1 cellular context compared by ENCODE assay signal in genomic region chr9:128552153-128552743, GRCh38.
TF ChIP-seq lines count a peak whose summit lies in the region.

Gene SPTAN1, plus strand, starts transcription at chr9:128552587. Its CDS starts 14,154 bp downstream, at chr9:128566741.

TF ChIP-seq in HepG2, 621 proteins besides CTCF, POLR2A, EP300 and RAD21 (continued from another document and continues in another):
- TF ChIP-seq ZBTB14 (CRISPR knock-in tag; IDR thresholded peaks at IDR 0.05) (peak; percentile 96), SIX4 (CRISPR knock-in tag; IDR thresholded peaks at IDR 0.05) (no peak), KLF12 (CRISPR knock-in tag; IDR thresholded peaks at IDR 0.05; ENCODE audit: borderline replicate concordance) (peak; percentile 67; the same call in 1 of the 2 replicates), ZNF747 (CRISPR knock-in tag; IDR thresholded peaks at IDR 0.05; ENCODE audit: borderline replicate concordance) (no peak), ZFP36L1 (CRISPR knock-in tag; IDR thresholded peaks at IDR 0.05) (no peak), ZNF740 (CRISPR knock-in tag; IDR thresholded peaks at IDR 0.05) (0 out of 2 replicates have a peak, but pooled peaks have one; percentile 4), MXI1 (IDR thresholded peaks at IDR 0.05; ENCODE audit: borderline replicate concordance, low read depth, low read length) (no peak), ZNF24 (IDR thresholded peaks at IDR 0.05) (no peak), THYN1 (CRISPR knock-in tag; IDR thresholded peaks at IDR 0.05; ENCODE audit: borderline replicate concordance, low read depth) (no peak), PRDM15 (CRISPR knock-in tag; IDR thresholded peaks at IDR 0.05) (no peak), ZNF597 (CRISPR knock-in tag; IDR thresholded peaks at IDR 0.05) (no peak), RARA (CRISPR knock-in tag; IDR thresholded peaks at IDR 0.05) (no peak), GATAD2A (CRISPR knock-in tag; IDR thresholded peaks at IDR 0.05) (no peak), ETS1 (CRISPR knock-in tag; IDR thresholded peaks at IDR 0.05) (no peak), ZNF367 (CRISPR knock-in tag; IDR thresholded peaks at IDR 0.05; ENCODE audit: borderline replicate concordance) (0 out of 2 replicates have a peak, but pooled peaks have one; percentile 24), ZBTB7A (CRISPR knock-in tag; IDR thresholded peaks at IDR 0.05) (no peak), ZNF317 (CRISPR knock-in tag; IDR thresholded peaks at IDR 0.05) (no peak), PRDM10 (CRISPR knock-in tag; IDR thresholded peaks at IDR 0.05; ENCODE audit: low read depth) (no peak), KMT2A (CRISPR knock-in tag; IDR thresholded peaks at IDR 0.05) (no peak; the same call in 1 of the 2 replicates), ZFP36L2 (CRISPR knock-in tag; IDR thresholded peaks at IDR 0.05) (no peak), JUN (CRISPR knock-in tag; IDR thresholded peaks at IDR 0.05) (no peak; the same call in 1 of the 2 replicates), MTF1 (CRISPR knock-in tag; IDR thresholded peaks at IDR 0.05) (no peak), IKZF5 (CRISPR knock-in tag; IDR thresholded peaks at IDR 0.05) (no peak), ZMAT3 (CRISPR knock-in tag; conservative IDR thresholded peaks at IDR 0.05) (no peak), TGIF2 (CRISPR knock-in tag; IDR thresholded peaks at IDR 0.05) (no peak), ZNF550 (CRISPR knock-in tag; IDR thresholded peaks at IDR 0.05; ENCODE audit: borderline replicate concordance) (no peak), CBX2 (IDR thresholded peaks at IDR 0.05; ENCODE audit: low read depth, low read length) (no peak), CBX2 (CRISPR knock-in tag; IDR thresholded peaks at IDR 0.05; ENCODE audit: low read depth) (no peak), NFRKB (IDR thresholded peaks at IDR 0.05) (no peak), PCBP1 (IDR thresholded peaks at IDR 0.05; ENCODE audit: borderline replicate concordance, low read depth, low read length) (no peak), ATF2 (CRISPR knock-in tag; IDR thresholded peaks at IDR 0.05) (no peak), ELK4 (CRISPR knock-in tag; IDR thresholded peaks at IDR 0.05; ENCODE audit: borderline replicate concordance) (no peak), HDAC6 (IDR thresholded peaks at IDR 0.05; ENCODE audit: low read depth, low read length) (no peak), FOXK2 (IDR thresholded peaks at IDR 0.05) (no peak), ARHGAP35 (CRISPR knock-in tag; IDR thresholded peaks at IDR 0.05; ENCODE audit: borderline replicate concordance) (no peak; the same call in 1 of the 2 replicates), STAT5B (CRISPR knock-in tag; IDR thresholded peaks at IDR 0.05) (no peak), ZNF761 (CRISPR knock-in tag; conservative IDR thresholded peaks at IDR 0.05) (peak; percentile 44; the same call in 1 of the 2 replicates), ZKSCAN5 (CRISPR knock-in tag; IDR thresholded peaks at IDR 0.05) (no peak), POGK (CRISPR knock-in tag; conservative IDR thresholded peaks at IDR 0.05) (no peak), ZNF33A (CRISPR knock-in tag; IDR thresholded peaks at IDR 0.05; ENCODE audit: borderline replicate concordance) (no peak), UBTF (CRISPR knock-in tag; IDR thresholded peaks at IDR 0.05) (peak; percentile 44; the same call in 1 of the 2 replicates)
